In genomic region chr9:136687721-136688223, GRCh38 we compare ENCODE assay signal across 8 cellular contexts. TPM values are rescaled to one million over a fixed set of nuclear protein-coding genes. Genes with fewer than 3 reads are reported as not detected.
DNase-seq lines count a peak whose midpoint lies in the region; TF ChIP-seq lines count a peak whose summit lies in the region.

No MANE protein-coding gene starts in this region.

- H3K27ac Mint-ChIP-seq in activated CD4-positive, alpha-beta memory T cell treated with anti-CD3 and anti-CD28 coated beads, Interleukin-2, amount 10 ng/mL, durations not matched to agents 7 days and 5 days = no peak overlapping the region
- H3K27ac Mint-ChIP-seq in activated CD4-positive, alpha-beta memory T cell treated with anti-CD3 and anti-CD28 coated beads for 36 hours = no peak overlapping the region

- no peaks in the 10 kb centered on the region for H3K9me3 Mint-ChIP-seq in activated CD4-positive, alpha-beta memory T cell treated with anti-CD3 and anti-CD28 coated beads, Interleukin-2, amount 10 ng/mL, durations not matched to agents 7 days and 5 days
- no peaks in the 10 kb centered on the region for H3K9me3 Mint-ChIP-seq in activated CD4-positive, alpha-beta memory T cell treated with anti-CD3 and anti-CD28 coated beads for 36 hours

- H3K4me1 Mint-ChIP-seq in activated CD4-positive, alpha-beta memory T cell treated with anti-CD3 and anti-CD28 coated beads, Interleukin-2, amount 10 ng/mL, durations not matched to agents 7 days and 5 days = peaks cover 6% of the 10 kb centered on the region
- H3K4me1 Mint-ChIP-seq in activated CD4-positive, alpha-beta memory T cell treated with anti-CD3 and anti-CD28 coated beads for 36 hours (ENCODE audit: low read depth) = no peaks in the 10 kb centered on the region

- H3K27me3 Mint-ChIP-seq in activated CD4-positive, alpha-beta memory T cell treated with anti-CD3 and anti-CD28 coated beads, Interleukin-2, amount 10 ng/mL, durations not matched to agents 7 days and 5 days = peaks cover 11% of the 10 kb centered on the region
- H3K27me3 Mint-ChIP-seq in activated CD4-positive, alpha-beta memory T cell treated with anti-CD3 and anti-CD28 coated beads for 36 hours = peaks cover 3% of the 10 kb centered on the region

- no peaks in the 10 kb centered on the region for H3K36me3 Mint-ChIP-seq in activated CD4-positive, alpha-beta memory T cell treated with anti-CD3 and anti-CD28 coated beads, Interleukin-2, amount 10 ng/mL, durations not matched to agents 7 days and 5 days (ENCODE audit: low read depth)
- H3K36me3 Mint-ChIP-seq in activated CD4-positive, alpha-beta memory T cell treated with anti-CD3 and anti-CD28 coated beads for 36 hours = no peaks in the 10 kb centered on the region

- H3K4me3 ChIP-seq in iPS DF 6.9 (ENCODE audit: low read length) (peak overlapping the region; percentile 85; the same call in 1 of the 2 replicates), suprapubic skin (peak overlapping the region; percentile 89)

- H3K4me1 ChIP-seq in iPS DF 6.9 (ENCODE audit: control insufficient read depth, insufficient read depth, low read length) = peaks cover 12% of the 10 kb centered on the region
- peaks cover 32% of the 10 kb centered on the region for H3K4me1 ChIP-seq in suprapubic skin

- no peak for TF ChIP-seq EP300 in suprapubic skin (IDR thresholded peaks at IDR 0.05)

- WGBS in iPS DF 6.9 (ENCODE audit: insufficient coverage, insufficient read length) = no CpG with 5 or more reads among the region's 37 CpGs
- 24% methylated on average over 16 of the region's 37 CpGs for WGBS in suprapubic skin

- peak overlapping the region; percentile 32 for H3K4me3 Mint-ChIP-seq in activated CD4-positive, alpha-beta memory T cell treated with anti-CD3 and anti-CD28 coated beads, Interleukin-2, amount 10 ng/mL, durations not matched to agents 7 days and 5 days
- H3K4me3 Mint-ChIP-seq in activated CD4-positive, alpha-beta memory T cell treated with anti-CD3 and anti-CD28 coated beads for 36 hours = no peak overlapping the region

- TF ChIP-seq POLR2A in suprapubic skin (IDR thresholded peaks at IDR 0.05) = no peak

- no peaks in the 10 kb centered on the region for H3K9me3 ChIP-seq in iPS DF 6.9 (ENCODE audit: control insufficient read depth, insufficient read depth, low read length)
- no peaks in the 10 kb centered on the region for H3K9me3 ChIP-seq in suprapubic skin

- TF ChIP-seq CTCF in RWPE1 (conservative IDR thresholded peaks at IDR 0.05; ENCODE audit: low read depth) (no peak), suprapubic skin (IDR thresholded peaks at IDR 0.05) (no peak)

- H3K27ac ChIP-seq in RWPE1 (peak overlapping the region; percentile 84), iPS DF 6.9 (ENCODE audit: low read length) (no peak overlapping the region), suprapubic skin (peak overlapping the region; percentile 93)

- POLR2A ChIA-PET in activated CD4-positive, alpha-beta memory T cell treated with anti-CD3 and anti-CD28 coated beads, Interleukin-2, amount 10 ng/mL, durations not matched to agents 7 days and 5 days (lab: Charles Lee) = interaction anchor here (1.3 kb wide), 1 partner anchor 40 kb away, joined by 6 read pairs; no protein-coding TSS in a partner anchor
- POLR2A ChIA-PET in activated CD4-positive, alpha-beta memory T cell treated with anti-CD3 and anti-CD28 coated beads for 36 hours (lab: Charles Lee) = no interaction called here
- POLR2A ChIA-PET in RWPE1 (lab: Yijun Ruan, JAX; ENCODE audit: low non-redundant PET) = interaction anchor here (0.9 to 1.5 kb wide), 2 partner anchors 33 to 41 kb away, joined by 3 read pairs; no protein-coding TSS in a partner anchor

- H3K36me3 ChIP-seq in iPS DF 6.9 (ENCODE audit: control insufficient read depth, insufficient read depth, low read length) = no peaks in the 10 kb centered on the region; the same call in 1 of the 2 replicates
- no peaks in the 10 kb centered on the region for H3K36me3 ChIP-seq in suprapubic skin

- intact Hi-C loops in activated CD4-positive, alpha-beta memory T cell treated with anti-CD3 and anti-CD28 coated beads for 36 hours (cut with micrococcal nuclease) = no loop called here

- H3K27me3 ChIP-seq in iPS DF 6.9 (ENCODE audit: control insufficient read depth, insufficient read depth, low read length) (no peaks in the 10 kb centered on the region), suprapubic skin (no peaks in the 10 kb centered on the region)

- no peak for DNase-seq in activated CD4-positive, alpha-beta memory T cell treated with anti-CD3 and anti-CD28 coated beads, Interleukin-2, amount 10 ng/mL, durations not matched to agents 7 days and 5 days
- DNase-seq in activated CD4-positive, alpha-beta memory T cell treated with anti-CD3 and anti-CD28 coated beads for 36 hours = no peak
- no peak for DNase-seq in RWPE1 (ENCODE audit: low spot score)
- no peak for DNase-seq in iPS DF 6.9 (ENCODE audit: low read depth, low spot score)
- no peak for DNase-seq in suprapubic skin (ENCODE audit: low spot score in 2 of 2)
- DNase-seq in iPS-NIHi7 (ENCODE audit: extremely low spot score) = no peak
- DNase-seq in KG1 (lab: John Stamatoyannopoulos, UW) = no peak
- DNase-seq in NCI-H2227 treated with DMSO at 0.1 percent for 48 hours (lab: John Stamatoyannopoulos, UW) = no peak

- CTCF ChIA-PET in activated CD4-positive, alpha-beta memory T cell treated with anti-CD3 and anti-CD28 coated beads, Interleukin-2, amount 10 ng/mL, durations not matched to agents 7 days and 5 days (lab: Charles Lee) = interaction anchor here (1.0 kb wide), 1 partner anchor 23 kb away, joined by 3 read pairs; no protein-coding TSS in a partner anchor
- CTCF ChIA-PET in activated CD4-positive, alpha-beta memory T cell treated with anti-CD3 and anti-CD28 coated beads for 36 hours (lab: Charles Lee) = interaction anchor here (0.6 to 1.5 kb wide), 3 partner anchors 16 to 432 kb away, joined by 3 to 5 read pairs (median 3); no protein-coding TSS in a partner anchor
- CTCF ChIA-PET in RWPE1 (lab: Yijun Ruan, JAX) = interaction anchor here (0.8 to 2.5 kb wide), 3 partner anchors 16 to 62 kb away, joined by 3 to 18 read pairs (median 3); no protein-coding TSS in a partner anchor

RNA-seq across cellular contexts. Expression of gene AGPAT2, which starts 0.5 kb away (rescaled TPM):
- total RNA-seq in activated CD4-positive, alpha-beta memory T cell treated with anti-CD3 and anti-CD28 coated beads, Interleukin-2, amount 10 ng/mL, durations not matched to agents 7 days and 5 days = 10 to 100 TPM; 17.2 to 18.8 TPM
- 10 to 100 TPM; 16.3 to 16.8 TPM for total RNA-seq in activated CD4-positive, alpha-beta memory T cell treated with anti-CD3 and anti-CD28 coated beads for 36 hours
- total RNA-seq in suprapubic skin = 10 to 100 TPM; 43.5 to 73.2 (median 63.5) TPM

RNA-seq across cellular contexts. Expression of gene DIPK1B, which starts 24.6 kb away (rescaled TPM):
- total RNA-seq in activated CD4-positive, alpha-beta memory T cell treated with anti-CD3 and anti-CD28 coated beads, Interleukin-2, amount 10 ng/mL, durations not matched to agents 7 days and 5 days = under 1 TPM; 0.15 to 0.18 TPM
- total RNA-seq in activated CD4-positive, alpha-beta memory T cell treated with anti-CD3 and anti-CD28 coated beads for 36 hours = not detected
- 10 to 100 TPM in 1 of 4 donors, 1 to 10 TPM in 3; 3.8 to 13.1 (median 6.3) TPM for total RNA-seq in suprapubic skin

RNA-seq across cellular contexts. Expression of gene EGFL7, which starts 25.1 kb away (rescaled TPM):
- under 1 TPM; 0.28 to 0.30 TPM for total RNA-seq in activated CD4-positive, alpha-beta memory T cell treated with anti-CD3 and anti-CD28 coated beads, Interleukin-2, amount 10 ng/mL, durations not matched to agents 7 days and 5 days
- under 1 TPM; 0.90 to 0.93 TPM for total RNA-seq in activated CD4-positive, alpha-beta memory T cell treated with anti-CD3 and anti-CD28 coated beads for 36 hours
- 10 to 100 TPM; 12.2 to 49.6 (median 28.6) TPM for total RNA-seq in suprapubic skin

RNA-seq across cellular contexts. Expression of gene LCN10, which starts 55.0 kb away (rescaled TPM):
- total RNA-seq in activated CD4-positive, alpha-beta memory T cell treated with anti-CD3 and anti-CD28 coated beads, Interleukin-2, amount 10 ng/mL, durations not matched to agents 7 days and 5 days = not detected
- 1 to 10 TPM; 1.2 to 1.5 TPM for total RNA-seq in activated CD4-positive, alpha-beta memory T cell treated with anti-CD3 and anti-CD28 coated beads for 36 hours
- 1 to 10 TPM in 2 of 4 donors, under 1 TPM in 1, not detected in 1; 0.32 to 3.5 (median 2.8) TPM for total RNA-seq in suprapubic skin

Comparison
In these comparisons a context has a peak if more than half of its experiments do, and no peak if none do; other contexts are left out.
1. RNA of gene DIPK1B, which starts 24.6 kb away (total RNA-seq): 3.8 to 13.1 TPM in suprapubic skin; 0.15 to 0.18 TPM in activated CD4-positive, alpha-beta memory T cell treated with anti-CD3 and anti-CD28 coated beads, Interleukin-2, amount 10 ng/mL, durations not matched to agents 7 days and 5 days and not detected in activated CD4-positive, alpha-beta memory T cell treated with anti-CD3 and anti-CD28 coated beads for 36 hours; every median in the first group is over 4 times any median in the second.
2. RNA of gene EGFL7, which starts 25.1 kb away (total RNA-seq): 12.2 to 49.6 TPM in suprapubic skin; 0.90 to 0.93 TPM in activated CD4-positive, alpha-beta memory T cell treated with anti-CD3 and anti-CD28 coated beads for 36 hours and 0.28 to 0.30 TPM in activated CD4-positive, alpha-beta memory T cell treated with anti-CD3 and anti-CD28 coated beads, Interleukin-2, amount 10 ng/mL, durations not matched to agents 7 days and 5 days; every median in the first group is over 4 times any median in the second.